In the genomic region with DNA sequence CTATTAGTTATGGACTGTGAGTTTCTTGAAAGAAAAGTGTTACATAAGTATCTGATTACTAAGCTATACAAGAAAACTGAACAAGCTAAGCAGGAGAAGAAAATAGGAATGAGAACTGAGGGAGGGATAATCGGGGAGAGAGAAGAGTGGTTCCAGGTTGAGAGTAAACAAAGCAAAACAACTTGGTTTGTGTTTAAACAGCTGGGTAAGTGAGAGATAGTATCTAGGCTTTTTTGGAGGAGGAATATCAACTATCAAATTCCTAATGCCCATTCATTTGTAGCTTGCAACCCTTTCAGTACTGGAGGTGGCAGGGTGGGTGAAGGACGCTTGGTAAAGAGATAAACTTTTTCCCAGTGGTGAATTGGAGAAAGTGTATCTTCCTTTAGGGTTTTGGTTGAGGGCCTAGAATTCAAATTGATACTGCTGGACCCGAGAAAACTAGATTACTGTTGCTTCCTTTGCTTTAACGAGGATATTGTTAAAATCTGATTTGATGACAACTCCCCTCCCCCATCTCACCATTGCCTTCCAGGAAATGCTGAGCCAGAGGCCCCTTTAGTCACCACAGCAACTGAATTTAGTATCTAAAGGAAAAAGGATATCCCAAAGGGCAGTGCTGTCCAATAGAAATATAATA, we compare ENCODE assay signal across 9 cellular contexts. TPM values are rescaled to one million over a fixed set of nuclear protein-coding genes. Genes with fewer than 3 reads are reported as not detected.
A peak's percentile ranks its signal among the peaks of the same experiment; 100 is the strongest.
DNase-seq lines count a peak whose midpoint lies in the region; ATAC-seq and TF ChIP-seq lines count a peak whose summit lies in the region.
"Had no signal": no experiment of that assay in that cellular context is flagged by ENCODE, and none has a peak within 500 bp of the region (broad histone marks: within the 10 kb centered on the region; RNA-seq: fewer than 3 reads in every experiment).

No MANE protein-coding gene starts in this region.

- intact Hi-C loops in OCI-LY7 (cut with micrococcal nuclease; ENCODE audit: unreplicated experiment): loop anchor here (5.0 kb wide), 1 partner anchor 296 kb away; no protein-coding TSS in a partner anchor

- POLR2A ChIA-PET in OCI-LY7 (lab: Charles Lee): interaction anchor here (1.0 to 7.1 kb wide), 3 partner anchors 11 to 298 kb away, joined by 3 to 109 read pairs (median 4); no protein-coding TSS in a partner anchor

- CTCF ChIA-PET in OCI-LY7 (lab: Charles Lee; ENCODE audit: unreplicated experiment): interaction anchor here (2.8 kb wide), 1 partner anchor 23 kb away, joined by 17 read pairs; no protein-coding TSS in a partner anchor

- no peak overlapping the region for H2AFZ ChIP-seq in OCI-LY7 (ENCODE audit: low read length)

- DNase-seq in activated CD4-positive, alpha-beta T cell treated with anti-CD3 and anti-CD28 coated beads for 48 hours: peak; percentile 68
- DNase-seq in activated CD4-positive, alpha-beta T cell treated with anti-CD3 and anti-CD28 coated beads for 4 hours: no peak
- DNase-seq in OCI-LY7 (ENCODE audit: low spot score) (no peak), erythroblast (lab: John Stamatoyannopoulos, UW) (peak; percentile 7 to 33), HPDE6-E6E7 (ENCODE audit: extremely low spot score) (no peak)
- DNase-seq in stimulated activated CD8-positive, alpha-beta memory T cell treated with anti-CD3 and anti-CD28 coated beads, Interleukin-4, amount 100 ng/mL, for 48 hours: peak; percentile 64
- no peak for DNase-seq in activated CD4-positive, CD25-positive, alpha-beta regulatory T cell (lab: John Stamatoyannopoulos, UW)
- DNase-seq: NCI-H1436 had no signal

- no peaks in the 10 kb centered on the region for H3K9me3 ChIP-seq in OCI-LY7 (ENCODE audit: low read length)

- TF ChIP-seq CTCF in OCI-LY7 (conservative IDR thresholded peaks at IDR 0.05; ENCODE audit: low read length): peak; percentile 33; the same call in 1 of the 2 replicates

- no peaks in the 10 kb centered on the region; the same call in 1 of the 2 replicates for H3K36me3 ChIP-seq in OCI-LY7 (ENCODE audit: insufficient read depth, low read length)

- no peak overlapping the region for H3K4me3 ChIP-seq in OCI-LY7 (ENCODE audit: low read depth, low read length, poor library complexity, severe bottlenecking)

- no peaks in the 10 kb centered on the region for H4K20me1 ChIP-seq in OCI-LY7 (ENCODE audit: insufficient read depth, low read length)

- BruUV-seq in OCI-LY7 (replicated peaks; lab: Mats Ljungman, UMichigan): no TSS peak

- no peak overlapping the region for H3K4me2 ChIP-seq in OCI-LY7 (ENCODE audit: low read length)

- ATAC-seq in GM21529 (IDR thresholded peaks at IDR 0.05; ENCODE audit: unreplicated experiment): no peak

- TF ChIP-seq POLR2A in erythroblast (IDR thresholded peaks at IDR 0.05; ENCODE audit: low read length): no peak

- H3K4me1 ChIP-seq in OCI-LY7 (ENCODE audit: insufficient read depth, low read length, poor library complexity, severe bottlenecking): peaks cover 28% of the 10 kb centered on the region

- no peak overlapping the region for H3K27ac ChIP-seq in OCI-LY7 (ENCODE audit: low read depth, low read length, poor library complexity, severe bottlenecking)

- peaks cover 20% of the 10 kb centered on the region; the same call in 1 of the 2 replicates for H3K79me2 ChIP-seq in OCI-LY7 (ENCODE audit: insufficient read depth, low read depth, low read length)

- no peaks in the 10 kb centered on the region for H3K9me2 ChIP-seq in OCI-LY7 (ENCODE audit: insufficient read depth, low read length)

RNA-seq across cellular contexts. Expression of a gene that starts 2.0 kb away (rescaled TPM):
- 3.7 and 3.9 TPM in 2 replicates for total RNA-seq in OCI-LY7 (2014; rRNA removed; shearing (Covaris generic))
- 16.3 and 17.9 TPM in 2 replicates for total RNA-seq in OCI-LY7 (2022)

Comparison
In these comparisons a context has a peak if more than half of its experiments do, and no peak if none do; other contexts are left out.
1. DNase-seq: peak in activated CD4-positive, alpha-beta T cell treated with anti-CD3 and anti-CD28 coated beads for 48 hours (single experiment), erythroblast (2 of 2) and stimulated activated CD8-positive, alpha-beta memory T cell treated with anti-CD3 and anti-CD28 coated beads, Interleukin-4, amount 100 ng/mL, for 48 hours (single experiment); none in activated CD4-positive, alpha-beta T cell treated with anti-CD3 and anti-CD28 coated beads for 4 hours (0 of 2), OCI-LY7 (single experiment), activated CD4-positive, CD25-positive, alpha-beta regulatory T cell (0 of 4) and HPDE6-E6E7 (single experiment).